21 cellular contexts compared by ENCODE assay signal in the genomic region with DNA sequence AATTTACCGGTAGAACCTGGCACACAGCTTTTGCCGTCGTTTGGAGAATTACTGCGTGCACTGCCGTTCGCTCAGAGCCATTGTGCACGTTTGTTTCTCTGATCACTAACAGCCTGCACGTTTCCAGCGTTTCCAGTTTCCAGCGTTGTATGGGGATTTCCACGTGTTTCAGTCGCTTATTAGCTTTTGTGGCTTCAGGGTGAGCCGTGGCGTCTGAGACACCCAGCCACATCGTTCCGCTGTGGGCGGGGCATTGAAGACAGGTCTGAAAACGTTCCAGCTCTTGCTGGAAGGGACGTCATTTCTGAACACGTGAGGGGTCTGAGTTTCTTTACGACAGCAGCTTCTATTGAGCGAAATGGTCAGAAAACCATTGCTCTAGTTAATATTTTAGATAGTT.
DNase-seq lines count a peak whose midpoint lies in the region; ATAC-seq and TF ChIP-seq lines count a peak whose summit lies in the region.
"Had no signal": no experiment of that assay in that cellular context is flagged by ENCODE, and none has a peak within 500 bp of the region (broad histone marks: within the 10 kb centered on the region; RNA-seq: fewer than 3 reads in every experiment).

No MANE protein-coding gene starts in this region.

- no peak for ATAC-seq in activated CD4-positive, alpha-beta T cell treated with anti-CD3 and anti-CD28 coated beads for 36 hours
- no peak for ATAC-seq in body of pancreas
- ATAC-seq: heart right ventricle, HepG2 had no signal

- no peak for TF ChIP-seq POLR2A in body of pancreas (IDR thresholded peaks at IDR 0.05)

- H3K4me3 ChIP-seq in BLaER1 (no peak overlapping the region), body of pancreas (no peak overlapping the region), PC-9 (no peak overlapping the region)
- H3K4me3 ChIP-seq: heart right ventricle, lung, skin epidermis, tibial nerve had no signal

- H3K36me3 Mint-ChIP-seq in activated CD4-positive, alpha-beta T cell treated with anti-CD3 and anti-CD28 coated beads for 36 hours (ENCODE audit: low read depth) = peaks cover 2% of the 10 kb centered on the region
- no peaks in the 10 kb centered on the region for H3K36me3 Mint-ChIP-seq in activated CD4-positive, alpha-beta T cell treated with anti-CD3 and anti-CD28 coated beads, Interleukin-2, amount 10 ng/mL, durations not matched to agents 24 days and 14 days (ENCODE audit: low read depth)
- peaks cover 18% of the 10 kb centered on the region for H3K36me3 Mint-ChIP-seq in activated CD4-positive, alpha-beta T cell treated with anti-CD3 and anti-CD28 coated beads, Interleukin-2, amount 10 ng/mL, durations not matched to agents 7 days and 5 days (ENCODE audit: low read depth)

- no peaks in the 10 kb centered on the region for H3K9me2 ChIP-seq in PC-9 (ENCODE audit: insufficient read depth)

- no peaks in the 10 kb centered on the region for H3F3A ChIP-seq in PC-9 (ENCODE audit: insufficient read depth, low read depth)

- POLR2A ChIA-PET in activated CD4-positive, alpha-beta T cell treated with anti-CD3 and anti-CD28 coated beads for 36 hours (lab: Charles Lee) = no interaction called here
- POLR2A ChIA-PET in activated CD4-positive, alpha-beta T cell treated with anti-CD3 and anti-CD28 coated beads, Interleukin-2, amount 10 ng/mL, durations not matched to agents 7 days and 5 days (lab: Charles Lee) = no interaction called here
- POLR2A ChIA-PET in PC-9 (lab: Charles Lee; ENCODE audit: unreplicated experiment) = no interaction called here

- no peak overlapping the region for H3K27ac Mint-ChIP-seq in activated CD4-positive, alpha-beta T cell treated with anti-CD3 and anti-CD28 coated beads for 36 hours
- H3K27ac Mint-ChIP-seq in activated CD4-positive, alpha-beta T cell treated with anti-CD3 and anti-CD28 coated beads, Interleukin-2, amount 10 ng/mL, durations not matched to agents 24 days and 14 days = no peak overlapping the region
- H3K27ac Mint-ChIP-seq in activated CD4-positive, alpha-beta T cell treated with anti-CD3 and anti-CD28 coated beads, Interleukin-2, amount 10 ng/mL, durations not matched to agents 7 days and 5 days = peak overlapping the region; percentile 25
- H3K27ac Mint-ChIP-seq: activated B cell treated with CpG ODN at 0.5 μM for 24 hours had no signal

- H3K27me3 Mint-ChIP-seq in activated CD4-positive, alpha-beta T cell treated with anti-CD3 and anti-CD28 coated beads for 36 hours = no peaks in the 10 kb centered on the region
- H3K27me3 Mint-ChIP-seq in activated CD4-positive, alpha-beta T cell treated with anti-CD3 and anti-CD28 coated beads, Interleukin-2, amount 10 ng/mL, durations not matched to agents 24 days and 14 days = peaks cover 4% of the 10 kb centered on the region
- peaks cover 10% of the 10 kb centered on the region for H3K27me3 Mint-ChIP-seq in activated CD4-positive, alpha-beta T cell treated with anti-CD3 and anti-CD28 coated beads, Interleukin-2, amount 10 ng/mL, durations not matched to agents 7 days and 5 days

- peak; percentile 50 for DNase-seq in activated CD4-positive, alpha-beta T cell treated with anti-CD3 and anti-CD28 coated beads for 36 hours
- DNase-seq in activated CD4-positive, alpha-beta T cell treated with anti-CD3 and anti-CD28 coated beads, Interleukin-2, amount 10 ng/mL, durations not matched to agents 24 days and 14 days = no peak
- no peak for DNase-seq in activated CD4-positive, alpha-beta T cell treated with anti-CD3 and anti-CD28 coated beads, Interleukin-2, amount 10 ng/mL, durations not matched to agents 7 days and 5 days
- DNase-seq in islet precursor cell (peak; percentile 38), body of pancreas (no peak), PC-9 (no peak), NCI-H1930 (lab: John Stamatoyannopoulos, UW) (no peak)
- DNase-seq: 8988T, activated B cell treated with CpG ODN at 0.5 μM for 24 hours, GOT3, heart right ventricle, NCI-H1436, NCI-H2171, NCI-H69, OCI-M1, SIG-M5 had no signal

- H3K4me1 Mint-ChIP-seq in activated CD4-positive, alpha-beta T cell treated with anti-CD3 and anti-CD28 coated beads for 36 hours = peaks cover 32% of the 10 kb centered on the region
- H3K4me1 Mint-ChIP-seq in activated CD4-positive, alpha-beta T cell treated with anti-CD3 and anti-CD28 coated beads, Interleukin-2, amount 10 ng/mL, durations not matched to agents 24 days and 14 days = peaks cover 22% of the 10 kb centered on the region
- H3K4me1 Mint-ChIP-seq in activated CD4-positive, alpha-beta T cell treated with anti-CD3 and anti-CD28 coated beads, Interleukin-2, amount 10 ng/mL, durations not matched to agents 7 days and 5 days = peaks cover 28% of the 10 kb centered on the region

- CTCF ChIA-PET in activated CD4-positive, alpha-beta T cell treated with anti-CD3 and anti-CD28 coated beads for 36 hours (lab: Charles Lee) = interaction anchor here (1.9 kb wide), 1 partner anchor 69 kb away, joined by 4 read pairs; no protein-coding TSS in a partner anchor
- CTCF ChIA-PET in activated CD4-positive, alpha-beta T cell treated with anti-CD3 and anti-CD28 coated beads, Interleukin-2, amount 10 ng/mL, durations not matched to agents 7 days and 5 days (lab: Charles Lee) = no interaction called here
- CTCF ChIA-PET in PC-9 (lab: Charles Lee) = no interaction called here

- H3K27ac ChIP-seq in BLaER1 (no peak overlapping the region), body of pancreas (no peak overlapping the region), PC-9 (no peak overlapping the region)
- H3K27ac ChIP-seq: heart right ventricle, skin epidermis, tibial nerve had no signal

- H3K9ac ChIP-seq in BLaER1 = no peak overlapping the region

- H3K4me2 ChIP-seq in BLaER1 (peak overlapping the region; percentile 90), PC-9 (no peak overlapping the region)

- peaks cover 26% of the 10 kb centered on the region for H3K4me1 ChIP-seq in BLaER1
- H3K4me1 ChIP-seq in body of pancreas = peaks cover 12% of the 10 kb centered on the region
- no peaks in the 10 kb centered on the region for H3K4me1 ChIP-seq in PC-9 (replicated peaks; ENCODE audit: insufficient read depth)
- H3K4me1 ChIP-seq: tibial nerve had no signal

- intact Hi-C loops in activated CD4-positive, alpha-beta T cell treated with anti-CD3 and anti-CD28 coated beads for 36 hours (cut with DNase I, micrococcal nuclease) = no loop called here
- intact Hi-C loops in activated CD4-positive, alpha-beta T cell treated with anti-CD3 and anti-CD28 coated beads, Interleukin-2, amount 10 ng/mL, durations not matched to agents 24 days and 14 days (cut with micrococcal nuclease) = no loop called here
- intact Hi-C loops in body of pancreas (cut with DNase I) = no loop called here
- intact Hi-C loops in PC-9 (cut with micrococcal nuclease; ENCODE audit: unreplicated experiment) = no loop called here

- H2AFZ ChIP-seq in PC-9 = no peak overlapping the region

- no peaks in the 10 kb centered on the region for H3K79me2 ChIP-seq in PC-9 (ENCODE audit: low read depth)

- H3K36me3 ChIP-seq in BLaER1 = no peaks in the 10 kb centered on the region
- no peaks in the 10 kb centered on the region for H3K36me3 ChIP-seq in body of pancreas (replicated peaks in 1 of 2; ENCODE audit: insufficient read depth in 1 of 2, low read depth in 2 of 2)
- no peaks in the 10 kb centered on the region for H3K36me3 ChIP-seq in PC-9 (ENCODE audit: low read depth)
- H3K36me3 ChIP-seq: heart right ventricle, tibial nerve had no signal

- H3K9me3 ChIP-seq in BLaER1 (no peaks in the 10 kb centered on the region; the same call in 1 of the 2 replicates), body of pancreas (no peaks in the 10 kb centered on the region), PC-9 (ENCODE audit: insufficient read depth, low read depth) (no peaks in the 10 kb centered on the region)

- H3K4me3 Mint-ChIP-seq in activated CD4-positive, alpha-beta T cell treated with anti-CD3 and anti-CD28 coated beads for 36 hours = no peak overlapping the region
- H3K4me3 Mint-ChIP-seq in activated CD4-positive, alpha-beta T cell treated with anti-CD3 and anti-CD28 coated beads, Interleukin-2, amount 10 ng/mL, durations not matched to agents 24 days and 14 days = no peak overlapping the region
- no peak overlapping the region for H3K4me3 Mint-ChIP-seq in activated CD4-positive, alpha-beta T cell treated with anti-CD3 and anti-CD28 coated beads, Interleukin-2, amount 10 ng/mL, durations not matched to agents 7 days and 5 days
- H3K4me3 Mint-ChIP-seq: activated B cell treated with CpG ODN at 0.5 μM for 24 hours had no signal

- BruUV-seq in PC-9 (replicated peaks; lab: Mats Ljungman, UMichigan) = no TSS peak

- no peaks in the 10 kb centered on the region for H4K20me1 ChIP-seq in BLaER1
- no peaks in the 10 kb centered on the region for H4K20me1 ChIP-seq in PC-9 (ENCODE audit: insufficient read depth)

- H3K9me3 Mint-ChIP-seq in activated CD4-positive, alpha-beta T cell treated with anti-CD3 and anti-CD28 coated beads for 36 hours (ENCODE audit: low read depth) = peaks cover 7% of the 10 kb centered on the region
- peaks cover 5% of the 10 kb centered on the region for H3K9me3 Mint-ChIP-seq in activated CD4-positive, alpha-beta T cell treated with anti-CD3 and anti-CD28 coated beads, Interleukin-2, amount 10 ng/mL, durations not matched to agents 24 days and 14 days
- H3K9me3 Mint-ChIP-seq in activated CD4-positive, alpha-beta T cell treated with anti-CD3 and anti-CD28 coated beads, Interleukin-2, amount 10 ng/mL, durations not matched to agents 7 days and 5 days = peaks cover 16% of the 10 kb centered on the region

- H3K27me3 ChIP-seq in BLaER1 (no peaks in the 10 kb centered on the region), body of pancreas (no peaks in the 10 kb centered on the region), PC-9 (ENCODE audit: insufficient read depth, low read depth) (peaks cover 97% of the 10 kb centered on the region)
- H3K27me3 ChIP-seq: tibial nerve had no signal

- TF ChIP-seq CTCF in body of pancreas (IDR thresholded peaks at IDR 0.05) (no peak), PC-9 (conservative IDR thresholded peaks at IDR 0.05) (no peak)

- WGBS in body of pancreas, 2 donors = 80 to 81% methylated on average over 21 to 22 of the region's 22 CpGs

Comparison
In these comparisons a context has a peak if more than half of its experiments do, and no peak if none do; other contexts are left out.
1. DNase-seq: peak in activated CD4-positive, alpha-beta T cell treated with anti-CD3 and anti-CD28 coated beads for 36 hours (single experiment) and islet precursor cell (single experiment); none in activated CD4-positive, alpha-beta T cell treated with anti-CD3 and anti-CD28 coated beads, Interleukin-2, amount 10 ng/mL, durations not matched to agents 24 days and 14 days (single experiment), activated CD4-positive, alpha-beta T cell treated with anti-CD3 and anti-CD28 coated beads, Interleukin-2, amount 10 ng/mL, durations not matched to agents 7 days and 5 days (single experiment), body of pancreas (0 of 4), PC-9 (0 of 2) and NCI-H1930 (0 of 2).